ENCODE assay signal across 8 cellular contexts in genomic region chr10:79929409-79929904, GRCh38. TPM values are rescaled to one million over a fixed set of nuclear protein-coding genes. Genes with fewer than 3 reads are reported as not detected.
DNase-seq lines count a peak whose midpoint lies in the region; ATAC-seq and TF ChIP-seq lines count a peak whose summit lies in the region.

No MANE protein-coding gene starts in this region.

- DNase-seq in NCI-H82 (lab: John Stamatoyannopoulos, UW) (peak; percentile 73), NCI-H82 treated with DMSO at 0.1 percent for 48 hours (lab: John Stamatoyannopoulos, UW; ENCODE audit: unreplicated experiment) (no peak), NCI-H2107 (lab: John Stamatoyannopoulos, UW) (peak; percentile 46), choroid plexus epithelial cell (ENCODE audit: low read depth) (peak; percentile 75), left lobe of liver (ENCODE audit: low spot score) (peak; percentile 86)
- peak; percentile 87 for DNase-seq in activated CD4-positive, alpha-beta T cell treated with anti-CD3 and anti-CD28 coated beads for 48 hours
- peak; percentile 65 to 79 for DNase-seq in stimulated activated CD4-positive, alpha-beta T cell treated with anti-CD3 and anti-CD28 coated beads, Interleukin-4, amount 100 ng/mL, for 4 hours

- ATAC-seq in HG02759 (IDR thresholded peaks at IDR 0.05; ENCODE audit: unreplicated experiment) = peak; percentile 86
- peak; percentile 72 for ATAC-seq in left lobe of liver

- TF ChIP-seq CTCF in choroid plexus epithelial cell (conservative IDR thresholded peaks at IDR 0.05; ENCODE audit: low read depth, low read length) = peak; percentile 94

- H3K4me3 ChIP-seq in choroid plexus epithelial cell (ENCODE audit: low read depth, low read length) = no peak overlapping the region

RNA-seq across cellular contexts. Expression of gene SFTPD, which starts 19.4 kb away (rescaled TPM):
- total RNA-seq in left lobe of liver = 0.73 TPM
